ENCODE assay signal across 14 cellular contexts in the genomic region with DNA sequence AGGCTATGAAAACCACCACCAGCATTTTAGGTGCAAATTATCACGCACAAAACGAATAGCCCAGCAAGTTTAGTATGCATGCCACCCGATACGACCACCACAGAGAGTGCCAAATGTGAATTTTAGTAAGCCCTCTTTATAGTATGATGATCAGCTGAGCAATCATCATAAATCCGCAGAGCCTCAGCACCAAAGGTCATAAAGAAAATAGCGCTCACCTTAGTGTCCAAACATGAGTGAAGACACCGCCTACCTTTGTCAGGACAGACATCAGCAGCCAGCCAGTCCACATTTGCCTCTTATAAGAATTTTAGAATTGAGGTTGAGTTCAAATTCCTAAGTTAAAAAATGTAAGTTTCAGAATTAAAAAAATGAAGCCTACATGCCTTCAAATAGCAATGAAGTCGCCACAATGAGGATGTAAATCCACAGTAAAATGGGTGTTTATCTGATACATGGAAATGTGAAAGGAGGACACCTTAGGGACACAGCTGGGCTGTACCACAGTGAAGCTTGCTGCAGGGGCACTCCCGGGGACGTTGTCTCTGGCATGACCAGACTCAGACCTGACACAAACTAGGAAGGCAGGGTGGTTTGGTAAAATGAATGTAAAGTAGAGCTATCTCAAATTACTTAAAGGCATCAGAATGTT.
DNase-seq lines count a peak whose midpoint lies in the region; ATAC-seq and TF ChIP-seq lines count a peak whose summit lies in the region.
"Had no signal": no experiment of that assay in that cellular context is flagged by ENCODE, and none has a peak within 500 bp of the region (broad histone marks: within the 10 kb centered on the region; RNA-seq: fewer than 3 reads in every experiment).

No MANE protein-coding gene starts in this region.

- H3K36me3 ChIP-seq in mesenchymal stem cell (ENCODE audit: control insufficient read depth in 1 of 2, insufficient read depth in 2 of 2, low read depth in 1 of 2, low read length in 2 of 2) (peaks cover 0 to 5% of the 10 kb centered on the region in 2 experiments), uterus (no peaks in the 10 kb centered on the region), Karpas-422 (ENCODE audit: insufficient read depth, low read length) (no peaks in the 10 kb centered on the region)

- H3K36me3 Mint-ChIP-seq in activated naive CD4-positive, alpha-beta T cell treated with anti-CD3 and anti-CD28 coated beads, Interleukin-2, amount 10 ng/mL, durations not matched to agents 7 days and 5 days = peaks cover 34% of the 10 kb centered on the region
- H3K36me3 Mint-ChIP-seq in activated naive CD8-positive, alpha-beta T cell treated with anti-CD3 and anti-CD28 coated beads, Interleukin-2, amount 10 ng/mL, durations not matched to agents 7 days and 5 days = peaks cover 8% of the 10 kb centered on the region
- H3K36me3 Mint-ChIP-seq: memory B cell had no signal

- H2BK5ac ChIP-seq in mesenchymal stem cell (ENCODE audit: low read depth, low read length, poor library complexity, severe bottlenecking) = no peak overlapping the region

- peak overlapping the region; percentile 56 for H3K4me3 Mint-ChIP-seq in activated naive CD4-positive, alpha-beta T cell treated with anti-CD3 and anti-CD28 coated beads, Interleukin-2, amount 10 ng/mL, durations not matched to agents 7 days and 5 days
- H3K4me3 Mint-ChIP-seq in activated naive CD8-positive, alpha-beta T cell treated with anti-CD3 and anti-CD28 coated beads, Interleukin-2, amount 10 ng/mL, durations not matched to agents 7 days and 5 days = no peak overlapping the region
- H3K4me3 Mint-ChIP-seq: activated B cell treated with CpG ODN at 0.5 μM for 24 hours had no signal

- H3K9me2 ChIP-seq in Karpas-422 (replicated peaks; ENCODE audit: insufficient read depth, low read length) = no peaks in the 10 kb centered on the region

- H3K4ac ChIP-seq in mesenchymal stem cell (ENCODE audit: low read depth in 1 of 2, low read length in 2 of 2) = no peak overlapping the region

- H3K4me1 Mint-ChIP-seq in activated naive CD4-positive, alpha-beta T cell treated with anti-CD3 and anti-CD28 coated beads, Interleukin-2, amount 10 ng/mL, durations not matched to agents 7 days and 5 days = peaks cover 42% of the 10 kb centered on the region
- peaks cover 31% of the 10 kb centered on the region for H3K4me1 Mint-ChIP-seq in activated naive CD8-positive, alpha-beta T cell treated with anti-CD3 and anti-CD28 coated beads, Interleukin-2, amount 10 ng/mL, durations not matched to agents 7 days and 5 days

- H2AFZ ChIP-seq in mesenchymal stem cell (ENCODE audit: low read depth, low read length) = no peak overlapping the region
- no peak overlapping the region for H2AFZ ChIP-seq in Karpas-422 (ENCODE audit: low read length)

- H3K4me2 ChIP-seq in mesenchymal stem cell (ENCODE audit: low read length, poor library complexity, severe bottlenecking) (no peak overlapping the region), Karpas-422 (ENCODE audit: low read depth, low read length, poor library complexity, severe bottlenecking) (no peak overlapping the region)

- no peak overlapping the region for H3K18ac ChIP-seq in mesenchymal stem cell (ENCODE audit: low read depth in 1 of 2, low read length in 2 of 2)

- WGBS in mesenchymal stem cell = 97% methylated on average over 9 of the region's 10 CpGs

- ATAC-seq in activated naive CD8-positive, alpha-beta T cell treated with anti-CD3 and anti-CD28 coated beads, Interleukin-2, amount 10 ng/mL, durations not matched to agents 7 days and 5 days (ENCODE audit: low read depth) = no peak
- no peak for ATAC-seq in HG03045 (IDR thresholded peaks at IDR 0.05; ENCODE audit: unreplicated experiment)
- ATAC-seq: SK-N-SH treated with all-trans-retinoic acid at 6 μM for 48 hours had no signal

- DNase-seq in activated naive CD4-positive, alpha-beta T cell treated with anti-CD3 and anti-CD28 coated beads, Interleukin-2, amount 10 ng/mL, durations not matched to agents 7 days and 5 days = no peak
- no peak for DNase-seq in activated naive CD4-positive, alpha-beta T cell (lab: John Stamatoyannopoulos, UW)
- DNase-seq in activated naive CD8-positive, alpha-beta T cell treated with anti-CD3 and anti-CD28 coated beads, Interleukin-2, amount 10 ng/mL, durations not matched to agents 7 days and 5 days = no peak
- DNase-seq in mesenchymal stem cell (no peak), uterus (no peak), Karpas-422 (no peak), hypothalamus (lab: John Stamatoyannopoulos, UW) (no peak)
- DNase-seq: activated B cell treated with CpG ODN at 0.5 μM for 24 hours, AML-193, NCI-H2171 treated with DMSO at 0.1 percent for 48 hours had no signal

- H3K27ac ChIP-seq in mesenchymal stem cell (ENCODE audit: low read length, poor library complexity, severe bottlenecking) = peak overlapping the region; percentile 66
- peak overlapping the region; percentile 73 to 74 for H3K27ac ChIP-seq in uterus
- H3K27ac ChIP-seq in Karpas-422 (ENCODE audit: low read length) = no peak overlapping the region

- H3K4me1 ChIP-seq in mesenchymal stem cell (ENCODE audit: control insufficient read depth, insufficient read depth, low read depth, low read length) = peaks cover 12% of the 10 kb centered on the region
- H3K4me1 ChIP-seq in uterus = no peaks in the 10 kb centered on the region
- H3K4me1 ChIP-seq in Karpas-422 (ENCODE audit: low read length) = peaks cover 9% of the 10 kb centered on the region

- no peak overlapping the region for H2BK15ac ChIP-seq in mesenchymal stem cell (ENCODE audit: low read depth, poor library complexity, severe bottlenecking)

- POLR2A ChIA-PET in activated naive CD8-positive, alpha-beta T cell treated with anti-CD3 and anti-CD28 coated beads, Interleukin-2, amount 10 ng/mL, durations not matched to agents 7 days and 5 days (lab: Charles Lee) = no interaction called here

- peak overlapping the region; percentile 88 for H3K27ac Mint-ChIP-seq in activated naive CD4-positive, alpha-beta T cell treated with anti-CD3 and anti-CD28 coated beads, Interleukin-2, amount 10 ng/mL, durations not matched to agents 7 days and 5 days
- H3K27ac Mint-ChIP-seq in activated naive CD8-positive, alpha-beta T cell treated with anti-CD3 and anti-CD28 coated beads, Interleukin-2, amount 10 ng/mL, durations not matched to agents 7 days and 5 days = peak overlapping the region; percentile 3
- H3K27ac Mint-ChIP-seq: activated B cell treated with CpG ODN at 0.5 μM for 24 hours had no signal

- no peak overlapping the region for H2AK5ac ChIP-seq in mesenchymal stem cell (ENCODE audit: low read length, severe bottlenecking)

- H2BK12ac ChIP-seq in mesenchymal stem cell (ENCODE audit: low read length in 2 of 2) = no peak overlapping the region

- CTCF ChIA-PET in activated naive CD4-positive, alpha-beta T cell treated with anti-CD3 and anti-CD28 coated beads, Interleukin-2, amount 10 ng/mL, durations not matched to agents 7 days and 5 days (lab: Charles Lee) = no interaction called here

- no peak overlapping the region for H3K23ac ChIP-seq in mesenchymal stem cell (ENCODE audit: low read length in 2 of 2)

- H3K9me3 ChIP-seq in mesenchymal stem cell (ENCODE audit: control insufficient read depth, low read length) (no peaks in the 10 kb centered on the region), uterus (no peaks in the 10 kb centered on the region), Karpas-422 (ENCODE audit: low read length) (no peaks in the 10 kb centered on the region)
- H3K9me3 ChIP-seq: pancreas had no signal

- H3K27me3 ChIP-seq in mesenchymal stem cell (ENCODE audit: control insufficient read depth in 1 of 2, insufficient read depth in 1 of 2, low read length in 2 of 2) (no peaks in the 10 kb centered on the region), uterus (no peaks in the 10 kb centered on the region), Karpas-422 (ENCODE audit: low read length) (no peaks in the 10 kb centered on the region)
- H3K27me3 ChIP-seq: pancreas had no signal

- peak overlapping the region; percentile 65 for H3K9ac ChIP-seq in mesenchymal stem cell (ENCODE audit: low read length)
- H3K9ac ChIP-seq in Karpas-422 (ENCODE audit: low read length) = no peak overlapping the region

- H3K4me3 ChIP-seq in mesenchymal stem cell (ENCODE audit: insufficient read depth in 1 of 2, low read depth in 1 of 2, low read length in 2 of 2) (peak overlapping the region in 1 of 2 experiments; percentile 67), uterus (no peak overlapping the region), Karpas-422 (ENCODE audit: low read length) (no peak overlapping the region)

- H3K14ac ChIP-seq in mesenchymal stem cell (ENCODE audit: low read length in 2 of 2) = no peak overlapping the region

- no peaks in the 10 kb centered on the region for H3K27me3 Mint-ChIP-seq in activated naive CD4-positive, alpha-beta T cell treated with anti-CD3 and anti-CD28 coated beads, Interleukin-2, amount 10 ng/mL, durations not matched to agents 7 days and 5 days
- H3K27me3 Mint-ChIP-seq in activated naive CD8-positive, alpha-beta T cell treated with anti-CD3 and anti-CD28 coated beads, Interleukin-2, amount 10 ng/mL, durations not matched to agents 7 days and 5 days = no peaks in the 10 kb centered on the region
- H3K27me3 Mint-ChIP-seq: activated B cell treated with CpG ODN at 0.5 μM for 24 hours, memory B cell had no signal

- H3K79me2 ChIP-seq in Karpas-422 (ENCODE audit: low read length) = no peaks in the 10 kb centered on the region

- H3K9me3 Mint-ChIP-seq in activated naive CD4-positive, alpha-beta T cell treated with anti-CD3 and anti-CD28 coated beads, Interleukin-2, amount 10 ng/mL, durations not matched to agents 7 days and 5 days = peaks cover 9% of the 10 kb centered on the region
- peaks cover 4% of the 10 kb centered on the region for H3K9me3 Mint-ChIP-seq in activated naive CD8-positive, alpha-beta T cell treated with anti-CD3 and anti-CD28 coated beads, Interleukin-2, amount 10 ng/mL, durations not matched to agents 7 days and 5 days
- H3K9me3 Mint-ChIP-seq: activated B cell treated with CpG ODN at 0.5 μM for 24 hours, memory B cell had no signal

- intact Hi-C loops in uterus (cut with DNase I; ENCODE audit: low total_unique reads) = no loop called here

- no peak overlapping the region for H4K8ac ChIP-seq in mesenchymal stem cell (ENCODE audit: low read length)

- no peak for TF ChIP-seq POLR2A in uterus (IDR thresholded peaks at IDR 0.05)

- no peaks in the 10 kb centered on the region for H4K20me1 ChIP-seq in Karpas-422 (ENCODE audit: insufficient read depth, low read depth, low read length)

- H3K79me1 ChIP-seq in mesenchymal stem cell (replicated peaks; ENCODE audit: low read length, poor library complexity, severe bottlenecking) = no peaks in the 10 kb centered on the region

- no peak for TF ChIP-seq CTCF in uterus (IDR thresholded peaks at IDR 0.05)

- no peak overlapping the region for H2BK120ac ChIP-seq in mesenchymal stem cell (ENCODE audit: low read depth, low read length)

- no peak overlapping the region for H4K91ac ChIP-seq in mesenchymal stem cell (ENCODE audit: low read length)
